13 cellular contexts compared by ENCODE assay signal in the genomic region with DNA sequence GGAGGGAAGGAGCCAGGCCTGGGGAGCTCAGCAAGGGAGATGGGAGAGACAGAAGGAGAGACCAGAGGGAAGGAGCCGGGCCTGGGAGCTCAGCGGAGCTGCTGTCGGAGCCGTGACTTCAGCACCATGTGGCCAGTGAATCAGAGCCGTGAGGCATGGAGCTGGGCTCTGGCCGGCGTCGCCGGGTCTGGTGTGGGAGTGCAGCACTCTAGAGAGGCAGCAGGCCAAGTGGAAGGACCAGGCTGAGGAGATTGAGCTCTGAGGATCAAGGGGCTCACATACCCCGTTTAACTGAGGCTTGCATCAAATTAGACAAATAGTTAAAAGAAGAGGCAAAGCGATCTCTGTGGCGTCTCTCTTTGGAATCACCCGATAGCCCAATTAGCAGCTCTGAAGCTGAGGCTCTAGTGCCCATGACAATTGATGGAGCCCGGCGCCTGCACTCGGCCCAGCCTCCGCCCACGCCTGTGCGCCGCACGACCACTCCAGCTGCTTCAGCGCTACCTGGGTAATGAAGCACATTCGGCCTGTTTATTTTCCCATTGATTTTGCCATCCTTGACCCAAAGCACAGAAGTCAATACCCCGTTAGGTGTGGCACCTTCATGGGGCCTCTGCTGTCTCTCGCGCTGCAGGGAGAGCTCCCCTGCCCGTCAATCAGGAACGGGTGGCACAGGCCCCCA.
DNase-seq lines count a peak whose midpoint lies in the region; ATAC-seq and TF ChIP-seq lines count a peak whose summit lies in the region.
"Had no signal": no experiment of that assay in that cellular context is flagged by ENCODE, and none has a peak within 500 bp of the region (broad histone marks: within the 10 kb centered on the region; RNA-seq: fewer than 3 reads in every experiment).

No MANE protein-coding gene starts in this region.

- no peaks in the 10 kb centered on the region for H3K4me1 ChIP-seq in PC-9 (replicated peaks; ENCODE audit: insufficient read depth)
- H3K4me1 ChIP-seq: lower lobe of right lung had no signal

- peak; percentile 32 for DNase-seq in AG09309 (ENCODE audit: low read depth)
- peak; percentile 24 for DNase-seq in HT1080 (ENCODE audit: low read depth)
- peak; percentile 33 for DNase-seq in cerebellar cortex (ENCODE audit: low spot score)
- DNase-seq in activated T-cell treated with anti-CD3 and anti-CD28 coated beads for 4 hours, result no peak
- DNase-seq in PC-9, result no peak
- DNase-seq in effector CD8-positive, alpha-beta T cell (lab: John Stamatoyannopoulos, UW), result no peak
- DNase-seq: CD8-positive, alpha-beta memory T cell; lower lobe of right lung; NCI-H774; T-helper 2 cell had no signal

- peak overlapping the region; percentile 73 to 96 (median 83) for H3K27ac Mint-ChIP-seq in nephron

- H3K9me3 Mint-ChIP-seq in nephron, result no peaks in the 10 kb centered on the region
- H3K9me3 Mint-ChIP-seq: CD8-positive, alpha-beta memory T cell had no signal

- no peaks in the 10 kb centered on the region for H3K27me3 ChIP-seq in PC-9 (ENCODE audit: insufficient read depth, low read depth)

- H3K4me1 Mint-ChIP-seq in nephron, result peaks cover 50% of the 10 kb centered on the region

- POLR2A ChIA-PET in PC-9 (lab: Charles Lee; ENCODE audit: unreplicated experiment), result no interaction called here

- H3K4me2 ChIP-seq in PC-9, result no peak overlapping the region

- peak overlapping the region in 2 of 3 experiments; percentile 25 to 31 for H3K4me3 Mint-ChIP-seq in nephron
- H3K4me3 Mint-ChIP-seq: CD8-positive, alpha-beta memory T cell had no signal

- no peaks in the 10 kb centered on the region for H3F3A ChIP-seq in PC-9 (ENCODE audit: insufficient read depth, low read depth)

- H3K79me2 ChIP-seq in PC-9 (ENCODE audit: low read depth), result no peaks in the 10 kb centered on the region

- H4K20me1 ChIP-seq in PC-9 (ENCODE audit: insufficient read depth), result peaks cover 12% of the 10 kb centered on the region

- intact Hi-C loops in PC-9 (cut with micrococcal nuclease; ENCODE audit: unreplicated experiment), result no loop called here

- H3K27ac ChIP-seq in PC-9, result no peak overlapping the region
- H3K27ac ChIP-seq: lower lobe of right lung, skin epidermis had no signal

- H3K9me3 ChIP-seq in PC-9 (ENCODE audit: insufficient read depth, low read depth), result no peaks in the 10 kb centered on the region
- H3K9me3 ChIP-seq: lower lobe of right lung had no signal

- H3K4me3 ChIP-seq in AG09309 (ENCODE audit: control insufficient read depth, low read depth, low read length) (no peak overlapping the region), PC-9 (no peak overlapping the region)
- H3K4me3 ChIP-seq: lower lobe of right lung, skin epidermis had no signal

- no peaks in the 10 kb centered on the region for H3K36me3 ChIP-seq in PC-9 (ENCODE audit: low read depth)
- H3K36me3 ChIP-seq: lower lobe of right lung had no signal

- peaks cover 16% of the 10 kb centered on the region for H3K36me3 Mint-ChIP-seq in nephron (ENCODE audit: low read depth)

- TF ChIP-seq CTCF in AG09309 (IDR thresholded peaks at IDR 0.05; ENCODE audit: control insufficient read depth, insufficient read depth, low read depth, low read length, missing control alignments) (no peak), nephron (IDR thresholded peaks at IDR 0.05; ENCODE audit: unreplicated experiment in 3 of 3) (no peak), PC-9 (conservative IDR thresholded peaks at IDR 0.05) (no peak)

- no TSS peak for BruUV-seq in PC-9 (replicated peaks; lab: Mats Ljungman, UMichigan)

- H2AFZ ChIP-seq in PC-9, result no peak overlapping the region

- ATAC-seq in GM19452 (IDR thresholded peaks at IDR 0.05; ENCODE audit: unreplicated experiment), result no peak
- ATAC-seq: lower lobe of right lung had no signal

- CTCF ChIA-PET in PC-9 (lab: Charles Lee), result interaction anchor here (0.6 kb wide), 1 partner anchor 455 kb away, joined by 5 read pairs; no protein-coding TSS in a partner anchor

- no peaks in the 10 kb centered on the region for H3K9me2 ChIP-seq in PC-9 (ENCODE audit: insufficient read depth)

- H3K27me3 Mint-ChIP-seq in nephron (ENCODE audit: low read depth), result peaks cover 15% of the 10 kb centered on the region
- H3K27me3 Mint-ChIP-seq: CD8-positive, alpha-beta memory T cell had no signal

Comparison
In these comparisons a context has a peak if more than half of its experiments do, and no peak if none do; other contexts are left out.
1. DNase-seq: peak in AG09309 (single experiment), HT1080 (single experiment) and cerebellar cortex (single experiment); none in activated T-cell treated with anti-CD3 and anti-CD28 coated beads for 4 hours (single experiment), PC-9 (0 of 2) and effector CD8-positive, alpha-beta T cell (single experiment).